ENCODE assay signal across 8 cellular contexts in the genomic region with DNA sequence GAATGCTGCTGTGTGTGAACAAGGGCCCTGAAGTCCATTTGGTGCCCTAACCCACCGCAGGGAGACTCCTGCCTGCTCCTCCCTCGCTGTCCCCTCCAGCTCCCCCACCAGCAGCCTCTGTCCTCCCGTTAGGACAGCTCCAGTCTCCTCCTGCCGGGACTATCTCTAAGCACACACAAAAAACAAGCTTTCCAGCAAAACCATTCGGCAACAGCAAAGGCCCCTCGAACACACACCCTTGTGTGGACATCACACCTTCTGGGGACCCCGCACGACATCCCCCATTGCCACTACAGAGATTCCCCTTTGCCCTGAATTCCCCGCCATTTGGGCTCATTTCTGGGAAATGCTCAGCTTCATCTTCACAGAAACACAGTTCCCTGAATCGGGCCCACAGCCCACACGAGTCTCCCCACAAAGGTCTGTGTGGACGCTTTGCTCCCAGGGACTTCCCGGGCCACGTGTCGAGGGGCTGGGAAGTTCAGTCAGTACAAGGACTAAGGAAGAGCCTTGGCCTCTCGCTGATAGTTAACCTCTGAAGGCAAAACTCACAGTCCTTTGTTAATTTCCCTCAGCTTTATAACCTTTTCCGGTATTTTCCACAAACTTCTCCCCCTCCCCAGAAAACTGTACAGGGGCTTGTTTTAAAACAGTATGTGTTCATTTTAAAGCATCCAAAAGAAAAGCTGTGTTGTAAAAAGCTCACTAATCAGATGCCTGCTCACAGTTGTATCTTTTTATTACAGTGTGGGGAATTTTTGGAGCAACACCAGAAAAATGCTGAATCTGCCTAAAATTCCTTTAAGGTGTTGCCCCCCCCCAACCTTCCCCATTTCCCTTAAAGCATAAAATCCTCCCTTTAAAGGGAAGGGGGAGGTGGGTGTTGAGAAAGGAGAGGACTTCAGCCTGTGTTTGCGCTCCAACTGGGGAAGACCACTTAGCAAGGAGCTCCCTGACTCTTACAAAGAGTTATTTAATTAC. TPM values are rescaled to one million over a fixed set of nuclear protein-coding genes. Genes with fewer than 3 reads are reported as not detected.
DNase-seq lines count a peak whose midpoint lies in the region; ATAC-seq and TF ChIP-seq lines count a peak whose summit lies in the region.

No MANE protein-coding gene starts in this region.

- H3K4me1 ChIP-seq in fibroblast of lung (ENCODE audit: control insufficient read depth, extremely low read depth, insufficient read depth, low read length) = peaks cover 54% of the 10 kb centered on the region

- DNase-seq in G401 (ENCODE audit: low spot score) = peak; percentile 44
- DNase-seq in activated CD4-positive, alpha-beta T cell treated with anti-CD3 and anti-CD28 coated beads, Interleukin-2, amount 10 ng/mL, durations not matched to agents 7 days and 5 days = peak; percentile 26
- DNase-seq in fibroblast of lung (ENCODE audit: low read depth in 2 of 2) = no peak
- no peak for DNase-seq in sciatic nerve (ENCODE audit: low spot score)
- no peak for DNase-seq in iPS-NIHi11 (ENCODE audit: low spot score)
- DNase-seq in putamen (ENCODE audit: low spot score) = no peak
- DNase-seq in NCI-H1048 (lab: John Stamatoyannopoulos, UW) = no peak

- no peaks in the 10 kb centered on the region for H3K9me3 Mint-ChIP-seq in activated CD4-positive, alpha-beta T cell treated with anti-CD3 and anti-CD28 coated beads, Interleukin-2, amount 10 ng/mL, durations not matched to agents 7 days and 5 days

- H3K4me3 ChIP-seq in fibroblast of lung (replicated peaks in 1 of 4; ENCODE audit: control extremely low read depth in 1 of 4, insufficient read depth in 1 of 4, low read depth in 3 of 4, low read length in 4 of 4) = peak overlapping the region in 1 of 4 experiments; percentile 7

- POLR2A ChIA-PET in activated CD4-positive, alpha-beta T cell treated with anti-CD3 and anti-CD28 coated beads, Interleukin-2, amount 10 ng/mL, durations not matched to agents 7 days and 5 days (lab: Charles Lee) = no interaction called here

- peaks cover 44% of the 10 kb centered on the region for H3K36me3 Mint-ChIP-seq in activated CD4-positive, alpha-beta T cell treated with anti-CD3 and anti-CD28 coated beads, Interleukin-2, amount 10 ng/mL, durations not matched to agents 7 days and 5 days (ENCODE audit: low read depth)

- peak overlapping the region; percentile 18 for H3K9ac ChIP-seq in fibroblast of lung (ENCODE audit: insufficient read depth, low read length)

- in situ Hi-C loops in G401 (cut with HindIII; ENCODE audit: low sequenced_read_pairs) = no loop called here

- ATAC-seq in sciatic nerve (peak; percentile 31), GM21528 (IDR thresholded peaks at IDR 0.05; ENCODE audit: low FRiP score, unreplicated experiment) (no peak)

- no peaks in the 10 kb centered on the region for H3K27me3 ChIP-seq in fibroblast of lung (ENCODE audit: control insufficient read depth, insufficient read depth, low read length)

- peak overlapping the region; percentile 46 for H3K4me3 Mint-ChIP-seq in activated CD4-positive, alpha-beta T cell treated with anti-CD3 and anti-CD28 coated beads, Interleukin-2, amount 10 ng/mL, durations not matched to agents 7 days and 5 days

- H3K9me3 ChIP-seq in fibroblast of lung (ENCODE audit: control insufficient read depth, insufficient read depth, low read depth, low read length) = no peaks in the 10 kb centered on the region

- peaks cover 6% of the 10 kb centered on the region for H3K36me3 ChIP-seq in fibroblast of lung (ENCODE audit: control insufficient read depth, insufficient read depth, low read length)

- H3K4me1 Mint-ChIP-seq in activated CD4-positive, alpha-beta T cell treated with anti-CD3 and anti-CD28 coated beads, Interleukin-2, amount 10 ng/mL, durations not matched to agents 7 days and 5 days = peaks cover 88% of the 10 kb centered on the region

- peak overlapping the region; percentile 69 for H3K27ac ChIP-seq in fibroblast of lung (ENCODE audit: insufficient read depth, low read length)

- H3K4me2 ChIP-seq in fibroblast of lung (ENCODE audit: extremely low read depth, insufficient read depth, low read length) = peak overlapping the region; percentile 62

- H3K27ac Mint-ChIP-seq in activated CD4-positive, alpha-beta T cell treated with anti-CD3 and anti-CD28 coated beads, Interleukin-2, amount 10 ng/mL, durations not matched to agents 7 days and 5 days = peak overlapping the region; percentile 90

- H2AFZ ChIP-seq in fibroblast of lung (ENCODE audit: low read length) = peak overlapping the region; percentile 16

- intact Hi-C loops in sciatic nerve (cut with DNase I) = no loop called here

- H4K20me1 ChIP-seq in fibroblast of lung (ENCODE audit: control insufficient read depth, extremely low read depth, insufficient read depth, low read length) = no peaks in the 10 kb centered on the region

- peaks cover 72% of the 10 kb centered on the region for H3K79me2 ChIP-seq in fibroblast of lung (ENCODE audit: control insufficient read depth, insufficient read depth, low read length)

- CTCF ChIA-PET in activated CD4-positive, alpha-beta T cell treated with anti-CD3 and anti-CD28 coated beads, Interleukin-2, amount 10 ng/mL, durations not matched to agents 7 days and 5 days (lab: Charles Lee) = interaction anchor here (0.6 to 2.4 kb wide), 13 partner anchors 9 to 324 kb away, joined by 3 to 7 read pairs (median 3); no protein-coding TSS in a partner anchor

- TF ChIP-seq CTCF in fibroblast of lung (conservative IDR thresholded peaks at IDR 0.05 in 1 of 2, IDR thresholded peaks at IDR 0.05 in 1 of 2; ENCODE audit: low read depth in 1 of 2, low read length in 2 of 2) = peak in 1 of 2 donors; percentile 7

- no peaks in the 10 kb centered on the region for H3K27me3 Mint-ChIP-seq in activated CD4-positive, alpha-beta T cell treated with anti-CD3 and anti-CD28 coated beads, Interleukin-2, amount 10 ng/mL, durations not matched to agents 7 days and 5 days

RNA-seq across cellular contexts. Expression of gene SMAD7, which starts 25.9 kb away (rescaled TPM):
- total RNA-seq in G401 (2014; rRNA removed; shearing (Covaris generic)) = 15.4 and 18.6 TPM in 2 replicates
- 10 to 100 TPM; 19.5 to 21.7 TPM for total RNA-seq in activated CD4-positive, alpha-beta T cell treated with anti-CD3 and anti-CD28 coated beads, Interleukin-2, amount 10 ng/mL, durations not matched to agents 7 days and 5 days
- total RNA-seq in fibroblast of lung (16.3 and 23.1 TPM in 2 replicates), sciatic nerve (44.0 TPM)
- polyA plus RNA-seq in fibroblast of lung = 6.1 and 8.1 TPM in 2 replicates
- 5.0 and 7.1 TPM in 2 replicates for polyA plus RNA-seq in fibroblast of lung (2012)
- polyA minus RNA-seq in fibroblast of lung (ENCODE audit: low replicate concordance) = 14.3 and 26.8 TPM in 2 replicates

Comparison
In these comparisons a context has a peak if more than half of its experiments do, and no peak if none do; other contexts are left out.
1. DNase-seq: peak in G401 (single experiment) and activated CD4-positive, alpha-beta T cell treated with anti-CD3 and anti-CD28 coated beads, Interleukin-2, amount 10 ng/mL, durations not matched to agents 7 days and 5 days (single experiment); none in fibroblast of lung (0 of 2), sciatic nerve (single experiment), iPS-NIHi11 (single experiment), putamen (single experiment) and NCI-H1048 (single experiment).